In genomic region chr3:14440531-14441239, GRCh38 we compare ENCODE assay signal across 9 cellular contexts. TPM values are rescaled to one million over a fixed set of nuclear protein-coding genes. Genes with fewer than 3 reads are reported as not detected.
DNase-seq lines count a peak whose midpoint lies in the region; ATAC-seq lines count a peak whose summit lies in the region.
"Had no signal": no experiment of that assay in that cellular context is flagged by ENCODE, and none has a peak within 500 bp of the region (broad histone marks: within the 10 kb centered on the region; RNA-seq: fewer than 3 reads in every experiment).

No MANE protein-coding gene starts in this region.

- ATAC-seq in GM21717 (IDR thresholded peaks at IDR 0.05; ENCODE audit: unreplicated experiment) = no peak
- no peak for ATAC-seq in left lobe of liver
- ATAC-seq: activated CD8-positive, alpha-beta T cell treated with anti-CD3 and anti-CD28 coated beads, Interleukin-2, amount 10 ng/mL, durations not matched to agents 7 days and 5 days had no signal

- DNase-seq in AG20443 (ENCODE audit: low spot score) (peak; percentile 35), EL (peak; percentile 62), RPMI7951 (ENCODE audit: low read depth) (peak; percentile 56), iPS-NIHi11 (ENCODE audit: low spot score) (peak; percentile 82), left lobe of liver (ENCODE audit: low spot score) (no peak), AML-193 (lab: John Stamatoyannopoulos, UW) (no peak)
- DNase-seq in activated CD4-positive, alpha-beta T cell treated with anti-CD3 and anti-CD28 coated beads for 1 hour = no peak
- DNase-seq: activated CD8-positive, alpha-beta T cell treated with anti-CD3 and anti-CD28 coated beads, Interleukin-2, amount 10 ng/mL, durations not matched to agents 7 days and 5 days had no signal

RNA-seq across cellular contexts. Expression of gene SLC6A6, which starts 38.3 kb away (rescaled TPM):
- total RNA-seq in RPMI7951 (2014; rRNA removed; shearing (Covaris generic)) = 58.6 and 59.0 TPM in 2 replicates
- total RNA-seq in left lobe of liver = 3.2 TPM

Comparison
In these comparisons a context has a peak if more than half of its experiments do, and no peak if none do; other contexts are left out.
1. DNase-seq: peak in AG20443 (single experiment), EL (single experiment), RPMI7951 (single experiment) and iPS-NIHi11 (single experiment); none in activated CD4-positive, alpha-beta T cell treated with anti-CD3 and anti-CD28 coated beads for 1 hour (single experiment), left lobe of liver (single experiment) and AML-193 (0 of 2).
2. RNA of gene SLC6A6, which starts 38.3 kb away (total RNA-seq): 58.6 to 59.0 TPM in RPMI7951; 3.2 TPM in left lobe of liver (single experiment); every median in the first group is over 10 times any median in the second.